Comparison of ENCODE assay signal across 1 cellular context in genomic region chr2:15560404-15560987, GRCh38.
A peak's percentile ranks its signal among the peaks of the same experiment; 100 is the strongest.
TF ChIP-seq lines count a peak whose summit lies in the region.

No MANE protein-coding gene starts in this region.

TF ChIP-seq in HepG2, 621 proteins besides CTCF, POLR2A, EP300 and RAD21 (continued from another document):
- TF ChIP-seq ZBTB40 (IDR thresholded peaks at IDR 0.05), result no peak
- TF ChIP-seq ZBTB40 (CRISPR knock-in tag; IDR thresholded peaks at IDR 0.05), result peak; percentile 10; the same call in 1 of the 2 replicates
- TF ChIP-seq FUBP1 (CRISPR knock-in tag; IDR thresholded peaks at IDR 0.05; ENCODE audit: borderline replicate concordance), result peak; percentile 35; the same call in 1 of the 2 replicates
- 0 out of 2 replicates have a peak, but pooled peaks have one; percentile 10 for TF ChIP-seq ATF2 (CRISPR knock-in tag; IDR thresholded peaks at IDR 0.05)
- TF ChIP-seq ZNF598 (CRISPR knock-in tag; IDR thresholded peaks at IDR 0.05; ENCODE audit: borderline replicate concordance), result 0 out of 2 replicates have a peak, but pooled peaks have one; percentile 43
- TF ChIP-seq ZNF224 (CRISPR knock-in tag; IDR thresholded peaks at IDR 0.05), result 0 out of 2 replicates have a peak, but pooled peaks have one; percentile 52
- 0 out of 2 replicates have a peak, but pooled peaks have one; percentile 56 for TF ChIP-seq CERS6 (CRISPR knock-in tag; IDR thresholded peaks at IDR 0.05)
- no peak for TF ChIP-seq GMEB2 (CRISPR knock-in tag; IDR thresholded peaks at IDR 0.05; ENCODE audit: low read depth)
